In genomic region chr11:833114-833791, GRCh38 we compare ENCODE assay signal across 8 cellular contexts. TPM values are rescaled to one million over a fixed set of nuclear protein-coding genes. Genes with fewer than 3 reads are reported as not detected.
DNase-seq lines count a peak whose midpoint lies in the region; ATAC-seq, FAIRE-seq and TF ChIP-seq lines count a peak whose summit lies in the region.

No MANE protein-coding gene starts in this region.

- no peak overlapping the region for H3K27ac ChIP-seq in GM12878 (ENCODE audit: control insufficient read depth, insufficient read depth)

- H3K27ac Mint-ChIP-seq in immature natural killer cell, result peak overlapping the region in 1 of 6 donors; percentile 11
- H3K27ac Mint-ChIP-seq in stimulated activated effector memory CD8-positive, alpha-beta T cell treated with anti-CD3 and anti-CD28 coated beads, Interleukin-12 subunit alpha, Interleukin-12 subunit beta, amount 100 ng/mL, for 72 hours, result peak overlapping the region; percentile 37

- SMC1A ChIA-PET in GM12878 (lab: Charles Lee; ENCODE audit: uncharacterized antibody, unreplicated experiment), result interaction anchor here (0.6 kb wide), 1 partner anchor 22 kb away, joined by 3 read pairs; no protein-coding TSS in a partner anchor

- TF ChIP-seq EP300 in GM12878 (IDR thresholded peaks at IDR 0.05; ENCODE audit: borderline replicate concordance in 1 of 2, control insufficient read depth in 1 of 2, low read depth in 2 of 2, low read length in 2 of 2), result no peak

- H3K4me3 ChIP-seq in GM12878, result peak overlapping the region; percentile 74

- in situ Hi-C loops in GM12878 (cut with MboI), result no loop called here

- BruUV-seq in GM12878 (replicated peaks; lab: Mats Ljungman, UMichigan), result no TSS peak

- CTCF ChIA-PET in GM12878 (lab: Yijun Ruan, JAX), result no interaction called here

- 2% methylated on average over 51 of the region's 55 CpGs for WGBS in GM12878 (ENCODE audit: insufficient coverage, insufficient replicate concordance, low lambda C conversion rate, missing lambda C conversion rate)

- no peak for FAIRE-seq in GM12878 (lab: Jason Lieb, UNC)

- peaks cover 2 to 4% (median 3%) of the 10 kb centered on the region in 3 donors for H3K27me3 Mint-ChIP-seq in immature natural killer cell (ENCODE audit: low read depth in 3 of 3)

- H2AFZ ChIP-seq in GM12878 (ENCODE audit: control insufficient read depth, low read depth, low read length), result peak overlapping the region; percentile 67

- peaks cover 33% of the 10 kb centered on the region for H3K4me1 ChIP-seq in GM12878 (ENCODE audit: control insufficient read depth, insufficient read depth, low read length)

- no peaks in the 10 kb centered on the region for H3K36me3 Mint-ChIP-seq in immature natural killer cell
- H3K36me3 Mint-ChIP-seq in stimulated activated effector memory CD8-positive, alpha-beta T cell treated with anti-CD3 and anti-CD28 coated beads, Interleukin-12 subunit alpha, Interleukin-12 subunit beta, amount 100 ng/mL, for 72 hours, result peaks cover 11% of the 10 kb centered on the region

- no peak for TF ChIP-seq RAD21 in GM12878 (IDR thresholded peaks at IDR 0.05; ENCODE audit: insufficient read depth, low read depth, low read length)

- no peaks in the 10 kb centered on the region for H4K20me1 ChIP-seq in GM12878 (ENCODE audit: control insufficient read depth, insufficient read depth)

- no peaks in the 10 kb centered on the region for H3K79me2 ChIP-seq in GM12878 (ENCODE audit: control insufficient read depth, insufficient read depth, low read length)

- H3K9ac ChIP-seq in GM12878 (ENCODE audit: control insufficient read depth, insufficient read depth, low read length), result peak overlapping the region; percentile 44; the same call in 1 of the 2 replicates

- POLR2A ChIA-PET in GM12878 (lab: Charles Lee), result interaction anchor here (0.6 to 1.5 kb wide), 5 partner anchors 10 to 49 kb away, joined by 3 to 5 read pairs (median 4); partner anchors contain the start of genes PNPLA2, POLR2L and TSPAN4

- H3K4me1 Mint-ChIP-seq in immature natural killer cell, result peaks cover 11 to 28% of the 10 kb centered on the region in 2 donors
- H3K4me1 Mint-ChIP-seq in stimulated activated effector memory CD8-positive, alpha-beta T cell treated with anti-CD3 and anti-CD28 coated beads, Interleukin-12 subunit alpha, Interleukin-12 subunit beta, amount 100 ng/mL, for 72 hours, result peaks cover 14% of the 10 kb centered on the region

- RAD21 ChIA-PET in GM12878 (lab: Charles Lee; ENCODE audit: unreplicated experiment), result interaction anchor here (0.6 to 1.2 kb wide), 3 partner anchors 10 to 27 kb away, joined by 3 to 9 read pairs (median 5); partner anchors contain the start of gene TSPAN4

- H3K4me2 ChIP-seq in GM12878 (ENCODE audit: control insufficient read depth, insufficient read depth), result peak overlapping the region; percentile 89

- no peaks in the 10 kb centered on the region for H3K9me3 Mint-ChIP-seq in immature natural killer cell
- no peaks in the 10 kb centered on the region for H3K9me3 Mint-ChIP-seq in stimulated activated effector memory CD8-positive, alpha-beta T cell treated with anti-CD3 and anti-CD28 coated beads, Interleukin-12 subunit alpha, Interleukin-12 subunit beta, amount 100 ng/mL, for 72 hours

- H3K27me3 ChIP-seq in GM12878 (replicated peaks in 1 of 2; ENCODE audit: control insufficient read depth in 2 of 2, insufficient read depth in 2 of 2, low read length in 1 of 2), result no peaks in the 10 kb centered on the region; a peak in 3 of 4 replicates

- H3K36me3 ChIP-seq in GM12878 (ENCODE audit: control insufficient read depth in 2 of 2, insufficient read depth in 2 of 2, low read length in 1 of 2), result peaks cover 0 to 8% of the 10 kb centered on the region in 2 experiments; a peak in 2 of 4 replicates

- peak; percentile 53 for DNase-seq in activated T-cell treated with anti-CD3 and anti-CD28 coated beads, Interleukin-2, amount 50 U/mL, for 1 hour
- DNase-seq in activated T-cell treated with anti-CD3 and anti-CD28 coated beads for 4 hours (no peak), NCI-H774 (lab: John Stamatoyannopoulos, UW) (peak; percentile 22), GM12878 (ENCODE audit: low read depth, low spot score) (no peak), immature natural killer cell (peak in 1 of 3 donors; percentile 38), GF-D8 (lab: John Stamatoyannopoulos, UW) (no peak)
- peak in 1 of 2 donors; percentile 78 for DNase-seq in stimulated activated effector memory CD8-positive, alpha-beta T cell treated with anti-CD3 and anti-CD28 coated beads, Interleukin-12 subunit alpha, Interleukin-12 subunit beta, amount 100 ng/mL, for 72 hours (ENCODE audit: low spot score in 2 of 2)

- peak overlapping the region in 4 of 5 donors; percentile 57 to 77 (median 68) for H3K4me3 Mint-ChIP-seq in immature natural killer cell
- peak overlapping the region; percentile 64 for H3K4me3 Mint-ChIP-seq in stimulated activated effector memory CD8-positive, alpha-beta T cell treated with anti-CD3 and anti-CD28 coated beads, Interleukin-12 subunit alpha, Interleukin-12 subunit beta, amount 100 ng/mL, for 72 hours

- intact Hi-C loops in GM12878 (cut with micrococcal nuclease; ENCODE audit: unreplicated experiment), result no loop called here

- peak; percentile 46; the same call in 1 of the 2 replicates for TF ChIP-seq POLR2A in GM12878 (IDR thresholded peaks at IDR 0.05; ENCODE audit: low read depth, low read length)

- ATAC-seq in GM12878, result peak; percentile 27
- peak; percentile 51 for ATAC-seq in stimulated activated effector memory CD8-positive, alpha-beta T cell treated with anti-CD3 and anti-CD28 coated beads, Interleukin-12 subunit alpha, Interleukin-12 subunit beta, amount 100 ng/mL, for 72 hours
- no peak for ATAC-seq in GM18867 (IDR thresholded peaks at IDR 0.05; ENCODE audit: unreplicated experiment)

- no peaks in the 10 kb centered on the region for H3K9me3 ChIP-seq in GM12878 (replicated peaks; ENCODE audit: control insufficient read depth, insufficient read depth, low read length)

- TF ChIP-seq CTCF in GM12878 (IDR thresholded peaks at IDR 0.05 in 2 of 3, conservative IDR thresholded peaks at IDR 0.05 in 1 of 3; ENCODE audit: control insufficient read depth in 2 of 3, extremely low read depth in 1 of 3, insufficient read depth in 1 of 3, low read depth in 3 of 3, low read length in 3 of 3), result no peak

RNA-seq across cellular contexts. Expression of gene CD151, which starts 0.5 kb away (rescaled TPM):
- 31.6 and 37.0 TPM in 2 replicates for total RNA-seq in GM12878 (2013; cell fraction: nucleolus; rRNA removed)
- 26.2 and 37.1 TPM in 2 replicates for total RNA-seq in GM12878 (2014; rRNA removed)
- total RNA-seq in GM12878 (2014; rRNA removed; fragmentation: Illumina TruSeq; extraction: Trizol), result 11.1 and 17.6 TPM in 2 replicates
- 28.6 and 31.7 TPM in 2 replicates for total RNA-seq in GM12878 (2021)
- 11.6 TPM for polyA plus RNA-seq in GM12878 (2011; ENCODE audit: low read depth)
- 19.9 and 39.6 TPM in 2 replicates for polyA plus RNA-seq in GM12878 (2011; rRNA removed)
- polyA plus RNA-seq in GM12878 (2011; cell fraction: cytosol; rRNA removed), result 55.0 and 67.3 TPM in 2 replicates
- 150 and 186 TPM in 2 replicates for polyA plus RNA-seq in GM12878 (2011; cell fraction: nucleus; rRNA removed)
- polyA plus RNA-seq in GM12878 (2012), result 30.4 and 30.5 TPM in 2 replicates
- polyA plus RNA-seq in GM12878 (2014; fragmentation: Illumina TruSeq; extraction: Trizol), result 1.5 and 9.4 TPM in 2 replicates
- 1 to 10 TPM in 1 of 2 experiments, under 1 TPM in 1; 0.52 to 1.4 TPM for polyA plus RNA-seq in GM12878 (2014; fragmentation: Nextera tagmentation; extraction: Ambion mirVana)
- 40.1 and 41.7 TPM in 2 replicates for polyA plus RNA-seq in GM12878 (2014; rRNA removed)
- polyA plus RNA-seq in GM12878 (2016; fragmentation: Nextera tagmentation; extraction: Ambion mirVana), result 10 to 100 TPM in 1 of 2 experiments, 1 to 10 TPM in 1; 9.4 to 11.7 TPM
- 32.0 and 60.1 TPM in 2 replicates for polyA minus RNA-seq in GM12878 (2011; rRNA and poly(A)+ RNA removed)
- 19.9 and 21.7 TPM in 2 replicates for polyA minus RNA-seq in GM12878 (2011; cell fraction: cytosol; rRNA and poly(A)+ RNA removed)
- 35.8 and 46.4 TPM in 2 replicates for polyA minus RNA-seq in GM12878 (2011; cell fraction: nucleus; rRNA and poly(A)+ RNA removed)
- 10 to 100 TPM; 19.7 to 25.7 (median 23.7) TPM for polyA plus RNA-seq in immature natural killer cell

RNA-seq across cellular contexts. Expression of gene CRACR2B, which starts 5.5 kb away (rescaled TPM):
- 19.6 and 20.5 TPM in 2 replicates for total RNA-seq in GM12878 (2013; cell fraction: nucleolus; rRNA removed)
- 19.2 and 20.1 TPM in 2 replicates for total RNA-seq in GM12878 (2014; rRNA removed)
- total RNA-seq in GM12878 (2014; rRNA removed; fragmentation: Illumina TruSeq; extraction: Trizol), result 3.0 and 3.7 TPM in 2 replicates
- total RNA-seq in GM12878 (2021), result 29.6 and 32.6 TPM in 2 replicates
- 2.2 TPM for polyA plus RNA-seq in GM12878 (2011; ENCODE audit: low read depth)
- 3.3 and 8.8 TPM in 2 replicates for polyA plus RNA-seq in GM12878 (2011; rRNA removed)
- polyA plus RNA-seq in GM12878 (2011; cell fraction: cytosol; rRNA removed), result 12.4 and 20.6 TPM in 2 replicates
- polyA plus RNA-seq in GM12878 (2011; cell fraction: nucleus; rRNA removed), result 217 and 287 TPM in 2 replicates
- 8.8 and 10.3 TPM in 2 replicates for polyA plus RNA-seq in GM12878 (2012)
- polyA plus RNA-seq in GM12878 (2014; fragmentation: Illumina TruSeq; extraction: Trizol), result 0.43 and 4.4 TPM in 2 replicates
- polyA plus RNA-seq in GM12878 (2014; fragmentation: Nextera tagmentation; extraction: Ambion mirVana), result under 1 TPM; 0.10 to 0.31 TPM
- 33.7 and 44.0 TPM in 2 replicates for polyA plus RNA-seq in GM12878 (2014; rRNA removed)
- polyA plus RNA-seq in GM12878 (2016; fragmentation: Nextera tagmentation; extraction: Ambion mirVana), result 10 to 100 TPM; 16.6 to 17.0 TPM
- polyA minus RNA-seq in GM12878 (2011; rRNA and poly(A)+ RNA removed), result 2.9 and 6.7 TPM in 2 replicates
- polyA minus RNA-seq in GM12878 (2011; cell fraction: cytosol; rRNA and poly(A)+ RNA removed), result 5.2 and 5.9 TPM in 2 replicates
- 26.6 and 33.3 TPM in 2 replicates for polyA minus RNA-seq in GM12878 (2011; cell fraction: nucleus; rRNA and poly(A)+ RNA removed)
- 1 to 10 TPM in 1 of 3 donors, under 1 TPM in 1, not detected in 1; 0.74 to 2.2 TPM for polyA plus RNA-seq in immature natural killer cell

RNA-seq across cellular contexts. Expression of gene POLR2L, which starts 9.1 kb away (rescaled TPM):
- 10.3 and 15.3 TPM in 2 replicates for total RNA-seq in GM12878 (2013; cell fraction: nucleolus; rRNA removed)
- total RNA-seq in GM12878 (2014; rRNA removed), result 366 and 432 TPM in 2 replicates
- total RNA-seq in GM12878 (2014; rRNA removed; fragmentation: Illumina TruSeq; extraction: Trizol), result 60.2 and 68.7 TPM in 2 replicates
- 133 and 137 TPM in 2 replicates for total RNA-seq in GM12878 (2021)
- polyA plus RNA-seq in GM12878 (2011; ENCODE audit: low read depth), result 11.2 TPM
- 13.7 and 44.2 TPM in 2 replicates for polyA plus RNA-seq in GM12878 (2011; rRNA removed)
- polyA plus RNA-seq in GM12878 (2011; cell fraction: cytosol; rRNA removed), result 76.2 and 168 TPM in 2 replicates
- 129 and 164 TPM in 2 replicates for polyA plus RNA-seq in GM12878 (2011; cell fraction: nucleus; rRNA removed)
- 136 and 240 TPM in 2 replicates for polyA plus RNA-seq in GM12878 (2012)
- polyA plus RNA-seq in GM12878 (2014; fragmentation: Illumina TruSeq; extraction: Trizol), result 2.2 and 23.1 TPM in 2 replicates
- polyA plus RNA-seq in GM12878 (2014; fragmentation: Nextera tagmentation; extraction: Ambion mirVana), result 100 to 1,000 TPM in 1 of 2 experiments, 10 to 100 TPM in 1; 68.8 to 117 TPM
- polyA plus RNA-seq in GM12878 (2014; rRNA removed), result 318 and 463 TPM in 2 replicates
- polyA plus RNA-seq in GM12878 (2016; fragmentation: Nextera tagmentation; extraction: Ambion mirVana), result 100 to 1,000 TPM; 439 to 497 TPM
- polyA minus RNA-seq in GM12878 (2011; rRNA and poly(A)+ RNA removed), result 70.2 and 136 TPM in 2 replicates
- polyA minus RNA-seq in GM12878 (2011; cell fraction: cytosol; rRNA and poly(A)+ RNA removed), result 63.5 and 71.9 TPM in 2 replicates
- 35.2 and 55.4 TPM in 2 replicates for polyA minus RNA-seq in GM12878 (2011; cell fraction: nucleus; rRNA and poly(A)+ RNA removed)
- 100 to 1,000 TPM; 139 to 200 (median 142) TPM for polyA plus RNA-seq in immature natural killer cell

RNA-seq across cellular contexts. Expression of gene TSPAN4, which starts 9.4 kb away (rescaled TPM):
- total RNA-seq in GM12878 (2013; cell fraction: nucleolus; rRNA removed), result 47.0 and 47.6 TPM in 2 replicates
- 9.3 and 10.1 TPM in 2 replicates for total RNA-seq in GM12878 (2014; rRNA removed)
- 2.3 and 2.7 TPM in 2 replicates for total RNA-seq in GM12878 (2014; rRNA removed; fragmentation: Illumina TruSeq; extraction: Trizol)
- total RNA-seq in GM12878 (2021), result 8.7 and 9.0 TPM in 2 replicates
- polyA plus RNA-seq in GM12878 (2011; ENCODE audit: low read depth), result 3.5 TPM
- 6.5 and 13.4 TPM in 2 replicates for polyA plus RNA-seq in GM12878 (2011; rRNA removed)
- polyA plus RNA-seq in GM12878 (2011; cell fraction: cytosol; rRNA removed), result 22.9 and 34.0 TPM in 2 replicates
- 75.6 and 100 TPM in 2 replicates for polyA plus RNA-seq in GM12878 (2011; cell fraction: nucleus; rRNA removed)
- polyA plus RNA-seq in GM12878 (2012), result 6.5 and 6.8 TPM in 2 replicates
- polyA plus RNA-seq in GM12878 (2014; fragmentation: Illumina TruSeq; extraction: Trizol), result 0.96 TPM in 1 of 2 replicates, not detected in the other
- polyA plus RNA-seq in GM12878 (2014; fragmentation: Nextera tagmentation; extraction: Ambion mirVana), result under 1 TPM in 1 of 2 experiments, not detected in 1; 0.37 TPM
- 11.6 and 14.0 TPM in 2 replicates for polyA plus RNA-seq in GM12878 (2014; rRNA removed)
- 1 to 10 TPM; 7.6 to 8.5 TPM for polyA plus RNA-seq in GM12878 (2016; fragmentation: Nextera tagmentation; extraction: Ambion mirVana)
- polyA minus RNA-seq in GM12878 (2011; rRNA and poly(A)+ RNA removed), result 13.9 and 15.4 TPM in 2 replicates
- polyA minus RNA-seq in GM12878 (2011; cell fraction: cytosol; rRNA and poly(A)+ RNA removed), result 21.0 and 24.9 TPM in 2 replicates
- polyA minus RNA-seq in GM12878 (2011; cell fraction: nucleus; rRNA and poly(A)+ RNA removed), result 10.2 and 15.3 TPM in 2 replicates
- polyA plus RNA-seq in immature natural killer cell, result 10 to 100 TPM; 23.4 to 38.7 (median 37.2) TPM

RNA-seq across cellular contexts. Expression of gene PNPLA2, which starts 14.5 kb away (rescaled TPM):
- 29.4 and 31.7 TPM in 2 replicates for total RNA-seq in GM12878 (2013; cell fraction: nucleolus; rRNA removed)
- total RNA-seq in GM12878 (2014; rRNA removed) (9.3 and 9.8 TPM in 2 replicates), GM12878 (2014; rRNA removed; fragmentation: Illumina TruSeq; extraction: Trizol) (2.5 and 4.2 TPM in 2 replicates), GM12878 (2021) (33.4 and 34.0 TPM in 2 replicates)
- polyA plus RNA-seq in GM12878 (2011; ENCODE audit: low read depth), result 10.9 TPM
- polyA plus RNA-seq in GM12878 (2011; rRNA removed) (1.7 and 5.1 TPM in 2 replicates), GM12878 (2014; fragmentation: Illumina TruSeq; extraction: Trizol) (1.5 and 6.4 TPM in 2 replicates), GM12878 (2014; fragmentation: Nextera tagmentation; extraction: Ambion mirVana) (under 1 TPM; 0.19 to 0.62 TPM), GM12878 (2014; rRNA removed) (18.3 and 26.5 TPM in 2 replicates), GM12878 (2016; fragmentation: Nextera tagmentation; extraction: Ambion mirVana) (10 to 100 TPM; 15.5 to 16.1 TPM), immature natural killer cell (10 to 100 TPM; 10.9 to 42.3 (median 23.4) TPM)
- 6.0 and 8.6 TPM in 2 replicates for polyA plus RNA-seq in GM12878 (2011; cell fraction: cytosol; rRNA removed)
- polyA plus RNA-seq in GM12878 (2011; cell fraction: nucleus; rRNA removed), result 225 and 234 TPM in 2 replicates
- 29.5 and 33.5 TPM in 2 replicates for polyA plus RNA-seq in GM12878 (2012)
- 9.9 and 21.7 TPM in 2 replicates for polyA minus RNA-seq in GM12878 (2011; rRNA and poly(A)+ RNA removed)
- polyA minus RNA-seq in GM12878 (2011; cell fraction: cytosol; rRNA and poly(A)+ RNA removed), result 7.4 and 10.4 TPM in 2 replicates
- polyA minus RNA-seq in GM12878 (2011; cell fraction: nucleus; rRNA and poly(A)+ RNA removed), result 51.3 and 63.1 TPM in 2 replicates

Comparison
In these comparisons a context has a peak if more than half of its experiments do, and no peak if none do; other contexts are left out.
1. DNase-seq: peak in activated T-cell treated with anti-CD3 and anti-CD28 coated beads, Interleukin-2, amount 50 U/mL, for 1 hour (single experiment) and NCI-H774 (single experiment); none in activated T-cell treated with anti-CD3 and anti-CD28 coated beads for 4 hours (single experiment), GM12878 (single experiment) and GF-D8 (single experiment).